In the genomic region with DNA sequence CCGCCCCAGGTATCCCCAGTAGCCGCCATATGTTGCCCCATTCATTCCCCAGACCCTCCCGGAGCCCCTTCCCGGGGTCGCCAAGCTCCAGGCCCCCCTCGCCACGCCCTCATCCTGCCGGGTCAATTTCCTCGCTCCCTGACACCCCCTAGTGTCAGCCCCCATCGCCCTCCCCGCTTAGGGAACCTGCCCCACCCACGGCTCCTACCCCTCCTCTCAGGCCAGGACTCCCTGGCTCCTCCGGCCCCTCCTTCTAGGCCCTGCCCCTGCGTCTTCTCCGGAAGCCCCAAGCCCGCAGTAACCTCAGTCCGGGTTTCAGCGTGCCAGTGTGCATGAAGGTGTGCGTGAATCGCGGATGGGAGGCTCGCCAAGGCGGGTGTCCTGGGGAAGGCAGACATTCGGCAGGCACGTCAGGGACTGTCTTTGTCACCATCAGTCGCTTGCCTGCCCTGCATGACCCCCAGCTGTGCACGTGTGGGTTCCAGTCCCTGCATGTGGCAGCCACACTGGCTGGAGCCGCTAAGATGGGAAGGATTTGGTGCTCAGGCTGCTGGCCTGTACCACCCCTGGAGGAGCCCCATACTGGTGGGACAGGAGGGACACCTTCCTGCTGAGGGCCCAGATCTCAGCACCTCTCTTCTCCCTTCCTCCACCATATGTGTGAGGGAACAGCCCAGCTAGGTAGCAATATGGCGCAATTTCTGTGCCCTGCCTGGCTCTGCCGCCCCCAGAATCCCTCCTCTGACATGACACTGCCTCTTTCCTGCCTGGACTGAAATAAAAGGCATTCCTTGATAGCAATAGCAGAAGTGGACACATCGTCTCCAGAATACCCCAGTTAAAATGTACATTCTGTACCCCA, we compare ENCODE assay signal across 1 cellular context.
TF ChIP-seq lines count a peak whose summit lies in the region.

No MANE protein-coding gene starts in this region.

TF ChIP-seq in HEK293, 187 proteins besides CTCF, POLR2A, EP300 and RAD21 (continued from another document and continues in another):
- TF ChIP-seq, protein P1, sequence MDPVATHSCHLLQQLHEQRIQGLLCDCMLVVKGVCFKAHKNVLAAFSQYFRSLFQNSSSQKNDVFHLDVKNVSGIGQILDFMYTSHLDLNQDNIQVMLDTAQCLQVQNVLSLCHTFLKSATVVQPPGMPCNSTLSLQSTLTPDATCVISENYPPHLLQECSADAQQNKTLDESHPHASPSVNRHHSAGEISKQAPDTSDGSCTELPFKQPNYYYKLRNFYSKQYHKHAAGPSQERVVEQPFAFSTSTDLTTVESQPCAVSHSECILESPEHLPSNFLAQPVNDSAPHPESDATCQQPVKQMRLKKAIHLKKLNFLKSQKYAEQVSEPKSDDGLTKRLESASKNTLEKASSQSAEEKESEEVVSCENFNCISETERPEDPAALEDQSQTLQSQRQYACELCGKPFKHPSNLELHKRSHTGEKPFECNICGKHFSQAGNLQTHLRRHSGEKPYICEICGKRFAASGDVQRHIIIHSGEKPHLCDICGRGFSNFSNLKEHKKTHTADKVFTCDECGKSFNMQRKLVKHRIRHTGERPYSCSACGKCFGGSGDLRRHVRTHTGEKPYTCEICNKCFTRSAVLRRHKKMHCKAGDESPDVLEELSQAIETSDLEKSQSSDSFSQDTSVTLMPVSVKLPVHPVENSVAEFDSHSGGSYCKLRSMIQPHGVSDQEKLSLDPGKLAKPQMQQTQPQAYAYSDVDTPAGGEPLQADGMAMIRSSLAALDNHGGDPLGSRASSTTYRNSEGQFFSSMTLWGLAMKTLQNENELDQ (tag by site-specific recombination; IDR thresholded peaks at IDR 0.05; ENCODE audit: low read depth): no peak
- TF ChIP-seq ZNF24 (tag by site-specific recombination; IDR thresholded peaks at IDR 0.05) (no peak), ZNF843 (tag by site-specific recombination; IDR thresholded peaks at IDR 0.05) (no peak), ZNF664 (tag by site-specific recombination; IDR thresholded peaks at IDR 0.05) (no peak), ZNF701 (tag by site-specific recombination; IDR thresholded peaks at IDR 0.05) (no peak), ZSCAN23 (tag by site-specific recombination; IDR thresholded peaks at IDR 0.05) (no peak), ZNF596 (tag by site-specific recombination; IDR thresholded peaks at IDR 0.05) (no peak), ZNF10 (tag by site-specific recombination; IDR thresholded peaks at IDR 0.05) (no peak), ZNF132 (tag by site-specific recombination; IDR thresholded peaks at IDR 0.05; ENCODE audit: borderline replicate concordance) (no peak), ZNF792 (tag by site-specific recombination; IDR thresholded peaks at IDR 0.05) (no peak), HOXA7 (CRISPR knock-in tag; IDR thresholded peaks at IDR 0.05; ENCODE audit: borderline replicate concordance) (no peak), TRIM28 (IDR thresholded peaks at IDR 0.05; ENCODE audit: borderline replicate concordance, low read length) (no peak), HOXC10 (CRISPR knock-in tag; IDR thresholded peaks at IDR 0.05) (no peak), WT1 (tag by site-specific recombination; IDR thresholded peaks at IDR 0.05) (no peak), ZNF157 (tag by site-specific recombination; IDR thresholded peaks at IDR 0.05) (no peak), IKZF3 (tag by site-specific recombination; IDR thresholded peaks at IDR 0.05) (no peak), ZFHX2 (tag by site-specific recombination; conservative IDR thresholded peaks at IDR 0.05) (peak; percentile 45), YY1 (tag by site-specific recombination; IDR thresholded peaks at IDR 0.05) (no peak), ZNF221 (tag by site-specific recombination; IDR thresholded peaks at IDR 0.05; ENCODE audit: borderline replicate concordance) (no peak), ZNF292 (tag by site-specific recombination; IDR thresholded peaks at IDR 0.05; ENCODE audit: borderline replicate concordance, low read depth) (no peak), ZEB2 (tag by site-specific recombination; IDR thresholded peaks at IDR 0.05) (no peak), KLF1 (tag by site-specific recombination; IDR thresholded peaks at IDR 0.05) (no peak), ZNF423 (tag by site-specific recombination; IDR thresholded peaks at IDR 0.05) (no peak), PRDM1 (tag by site-specific recombination; IDR thresholded peaks at IDR 0.05) (no peak), GFI1B (tag by site-specific recombination; IDR thresholded peaks at IDR 0.05) (no peak), KLF9 (tag by site-specific recombination; IDR thresholded peaks at IDR 0.05; ENCODE audit: low read depth) (peak; percentile 73), ZNF302 (tag by site-specific recombination; IDR thresholded peaks at IDR 0.05; ENCODE audit: low read depth) (no peak), BCL11A (tag by site-specific recombination; IDR thresholded peaks at IDR 0.05; ENCODE audit: low read depth) (no peak), GLI4 (tag by site-specific recombination; IDR thresholded peaks at IDR 0.05) (no peak), ZNF830 (tag by site-specific recombination; IDR thresholded peaks at IDR 0.05; ENCODE audit: low read depth) (no peak), ZNF629 (tag by site-specific recombination; IDR thresholded peaks at IDR 0.05) (no peak), ZNF138 (tag by site-specific recombination; IDR thresholded peaks at IDR 0.05; ENCODE audit: borderline replicate concordance) (no peak), ZNF426 (tag by site-specific recombination; IDR thresholded peaks at IDR 0.05) (no peak), ZNF391 (tag by site-specific recombination; IDR thresholded peaks at IDR 0.05; ENCODE audit: borderline replicate concordance, low read depth) (no peak), ZNF521 (tag by site-specific recombination; IDR thresholded peaks at IDR 0.05) (no peak), SP3 (tag by site-specific recombination; IDR thresholded peaks at IDR 0.05) (peak; percentile 52), ZNF366 (tag by site-specific recombination; conservative IDR thresholded peaks at IDR 0.05) (no peak), ZNF354C (tag by site-specific recombination; IDR thresholded peaks at IDR 0.05; ENCODE audit: borderline replicate concordance, low read depth) (no peak), ZNF416 (tag by site-specific recombination; IDR thresholded peaks at IDR 0.05) (no peak), ZNF341 (tag by site-specific recombination; IDR thresholded peaks at IDR 0.05; ENCODE audit: low read depth) (no peak), ZNF114 (tag by site-specific recombination; IDR thresholded peaks at IDR 0.05) (no peak)
- TF ChIP-seq, protein P2, sequence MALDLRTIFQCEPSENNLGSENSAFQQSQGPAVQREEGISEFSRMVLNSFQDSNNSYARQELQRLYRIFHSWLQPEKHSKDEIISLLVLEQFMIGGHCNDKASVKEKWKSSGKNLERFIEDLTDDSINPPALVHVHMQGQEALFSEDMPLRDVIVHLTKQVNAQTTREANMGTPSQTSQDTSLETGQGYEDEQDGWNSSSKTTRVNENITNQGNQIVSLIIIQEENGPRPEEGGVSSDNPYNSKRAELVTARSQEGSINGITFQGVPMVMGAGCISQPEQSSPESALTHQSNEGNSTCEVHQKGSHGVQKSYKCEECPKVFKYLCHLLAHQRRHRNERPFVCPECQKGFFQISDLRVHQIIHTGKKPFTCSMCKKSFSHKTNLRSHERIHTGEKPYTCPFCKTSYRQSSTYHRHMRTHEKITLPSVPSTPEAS (tag by site-specific recombination; IDR thresholded peaks at IDR 0.05): no peak
- TF ChIP-seq, protein P3, sequence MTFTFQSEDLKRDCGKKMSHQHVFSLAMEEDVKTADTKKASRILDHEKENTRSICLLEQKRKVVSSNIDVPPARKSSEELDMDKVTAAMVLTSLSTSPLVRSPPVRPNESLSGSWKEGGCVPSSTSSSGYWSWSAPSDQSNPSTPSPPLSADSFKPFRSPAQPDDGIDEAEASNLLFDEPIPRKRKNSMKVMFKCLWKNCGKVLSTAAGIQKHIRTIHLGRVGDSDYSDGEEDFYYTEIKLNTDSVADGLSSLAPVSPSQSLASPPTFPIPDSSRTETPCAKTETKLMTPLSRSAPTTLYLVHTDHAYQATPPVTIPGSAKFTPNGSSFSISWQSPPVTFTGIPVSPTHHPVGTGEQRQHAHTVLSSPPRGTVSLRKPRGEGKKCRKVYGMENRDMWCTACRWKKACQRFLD (tag by site-specific recombination; IDR thresholded peaks at IDR 0.05): no peak
- TF ChIP-seq, protein P4, sequence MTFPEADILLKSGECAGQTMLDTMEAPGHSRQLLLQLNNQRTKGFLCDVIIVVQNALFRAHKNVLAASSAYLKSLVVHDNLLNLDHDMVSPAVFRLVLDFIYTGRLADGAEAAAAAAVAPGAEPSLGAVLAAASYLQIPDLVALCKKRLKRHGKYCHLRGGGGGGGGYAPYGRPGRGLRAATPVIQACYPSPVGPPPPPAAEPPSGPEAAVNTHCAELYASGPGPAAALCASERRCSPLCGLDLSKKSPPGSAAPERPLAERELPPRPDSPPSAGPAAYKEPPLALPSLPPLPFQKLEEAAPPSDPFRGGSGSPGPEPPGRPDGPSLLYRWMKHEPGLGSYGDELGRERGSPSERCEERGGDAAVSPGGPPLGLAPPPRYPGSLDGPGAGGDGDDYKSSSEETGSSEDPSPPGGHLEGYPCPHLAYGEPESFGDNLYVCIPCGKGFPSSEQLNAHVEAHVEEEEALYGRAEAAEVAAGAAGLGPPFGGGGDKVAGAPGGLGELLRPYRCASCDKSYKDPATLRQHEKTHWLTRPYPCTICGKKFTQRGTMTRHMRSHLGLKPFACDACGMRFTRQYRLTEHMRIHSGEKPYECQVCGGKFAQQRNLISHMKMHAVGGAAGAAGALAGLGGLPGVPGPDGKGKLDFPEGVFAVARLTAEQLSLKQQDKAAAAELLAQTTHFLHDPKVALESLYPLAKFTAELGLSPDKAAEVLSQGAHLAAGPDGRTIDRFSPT (tag by site-specific recombination; IDR thresholded peaks at IDR 0.05): no peak
- TF ChIP-seq, protein P5, sequence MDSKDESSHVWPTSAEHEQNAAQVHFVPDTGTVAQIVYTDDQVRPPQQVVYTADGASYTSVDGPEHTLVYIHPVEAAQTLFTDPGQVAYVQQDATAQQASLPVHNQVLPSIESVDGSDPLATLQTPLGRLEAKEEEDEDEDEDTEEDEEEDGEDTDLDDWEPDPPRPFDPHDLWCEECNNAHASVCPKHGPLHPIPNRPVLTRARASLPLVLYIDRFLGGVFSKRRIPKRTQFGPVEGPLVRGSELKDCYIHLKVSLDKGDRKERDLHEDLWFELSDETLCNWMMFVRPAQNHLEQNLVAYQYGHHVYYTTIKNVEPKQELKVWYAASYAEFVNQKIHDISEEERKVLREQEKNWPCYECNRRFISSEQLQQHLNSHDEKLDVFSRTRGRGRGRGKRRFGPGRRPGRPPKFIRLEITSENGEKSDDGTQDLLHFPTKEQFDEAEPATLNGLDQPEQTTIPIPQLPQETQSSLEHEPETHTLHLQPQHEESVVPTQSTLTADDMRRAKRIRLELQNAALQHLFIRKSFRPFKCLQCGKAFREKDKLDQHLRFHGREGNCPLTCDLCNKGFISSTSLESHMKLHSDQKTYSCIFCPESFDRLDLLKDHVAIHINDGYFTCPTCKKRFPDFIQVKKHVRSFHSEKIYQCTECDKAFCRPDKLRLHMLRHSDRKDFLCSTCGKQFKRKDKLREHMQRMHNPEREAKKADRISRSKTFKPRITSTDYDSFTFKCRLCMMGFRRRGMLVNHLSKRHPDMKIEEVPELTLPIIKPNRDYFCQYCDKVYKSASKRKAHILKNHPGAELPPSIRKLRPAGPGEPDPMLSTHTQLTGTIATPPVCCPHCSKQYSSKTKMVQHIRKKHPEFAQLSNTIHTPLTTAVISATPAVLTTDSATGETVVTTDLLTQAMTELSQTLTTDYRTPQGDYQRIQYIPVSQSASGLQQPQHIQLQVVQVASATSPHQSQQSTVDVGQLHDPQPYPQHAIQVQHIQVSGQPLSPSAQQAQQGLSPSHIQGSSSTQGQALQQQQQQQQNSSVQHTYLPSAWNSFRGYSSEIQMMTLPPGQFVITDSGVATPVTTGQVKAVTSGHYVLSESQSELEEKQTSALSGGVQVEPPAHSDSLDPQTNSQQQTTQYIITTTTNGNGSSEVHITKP (tag by site-specific recombination; IDR thresholded peaks at IDR 0.05): no peak
- TF ChIP-seq, protein P6, sequence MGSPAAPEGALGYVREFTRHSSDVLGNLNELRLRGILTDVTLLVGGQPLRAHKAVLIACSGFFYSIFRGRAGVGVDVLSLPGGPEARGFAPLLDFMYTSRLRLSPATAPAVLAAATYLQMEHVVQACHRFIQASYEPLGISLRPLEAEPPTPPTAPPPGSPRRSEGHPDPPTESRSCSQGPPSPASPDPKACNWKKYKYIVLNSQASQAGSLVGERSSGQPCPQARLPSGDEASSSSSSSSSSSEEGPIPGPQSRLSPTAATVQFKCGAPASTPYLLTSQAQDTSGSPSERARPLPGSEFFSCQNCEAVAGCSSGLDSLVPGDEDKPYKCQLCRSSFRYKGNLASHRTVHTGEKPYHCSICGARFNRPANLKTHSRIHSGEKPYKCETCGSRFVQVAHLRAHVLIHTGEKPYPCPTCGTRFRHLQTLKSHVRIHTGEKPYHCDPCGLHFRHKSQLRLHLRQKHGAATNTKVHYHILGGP (tag by site-specific recombination; IDR thresholded peaks at IDR 0.05): no peak
- TF ChIP-seq, protein P7, sequence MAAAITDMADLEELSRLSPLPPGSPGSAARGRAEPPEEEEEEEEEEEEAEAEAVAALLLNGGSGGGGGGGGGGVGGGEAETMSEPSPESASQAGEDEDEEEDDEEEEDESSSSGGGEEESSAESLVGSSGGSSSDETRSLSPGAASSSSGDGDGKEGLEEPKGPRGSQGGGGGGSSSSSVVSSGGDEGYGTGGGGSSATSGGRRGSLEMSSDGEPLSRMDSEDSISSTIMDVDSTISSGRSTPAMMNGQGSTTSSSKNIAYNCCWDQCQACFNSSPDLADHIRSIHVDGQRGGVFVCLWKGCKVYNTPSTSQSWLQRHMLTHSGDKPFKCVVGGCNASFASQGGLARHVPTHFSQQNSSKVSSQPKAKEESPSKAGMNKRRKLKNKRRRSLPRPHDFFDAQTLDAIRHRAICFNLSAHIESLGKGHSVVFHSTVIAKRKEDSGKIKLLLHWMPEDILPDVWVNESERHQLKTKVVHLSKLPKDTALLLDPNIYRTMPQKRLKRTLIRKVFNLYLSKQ (tag by site-specific recombination; IDR thresholded peaks at IDR 0.05; ENCODE audit: borderline replicate concordance): no peak
- TF ChIP-seq, protein P8, sequence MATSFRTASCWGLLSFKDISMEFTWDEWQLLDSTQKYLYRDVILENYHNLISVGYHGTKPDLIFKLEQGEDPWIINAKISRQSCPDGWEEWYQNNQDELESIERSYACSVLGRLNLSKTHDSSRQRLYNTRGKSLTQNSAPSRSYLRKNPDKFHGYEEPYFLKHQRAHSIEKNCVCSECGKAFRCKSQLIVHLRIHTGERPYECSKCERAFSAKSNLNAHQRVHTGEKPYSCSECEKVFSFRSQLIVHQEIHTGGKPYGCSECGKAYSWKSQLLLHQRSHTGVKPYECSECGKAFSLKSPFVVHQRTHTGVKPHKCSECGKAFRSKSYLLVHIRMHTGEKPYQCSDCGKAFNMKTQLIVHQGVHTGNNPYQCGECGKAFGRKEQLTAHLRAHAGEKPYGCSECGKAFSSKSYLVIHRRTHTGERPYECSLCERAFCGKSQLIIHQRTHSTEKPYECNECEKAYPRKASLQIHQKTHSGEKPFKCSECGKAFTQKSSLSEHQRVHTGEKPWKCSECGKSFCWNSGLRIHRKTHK (tag by site-specific recombination; IDR thresholded peaks at IDR 0.05): no peak
- TF ChIP-seq, protein P9, sequence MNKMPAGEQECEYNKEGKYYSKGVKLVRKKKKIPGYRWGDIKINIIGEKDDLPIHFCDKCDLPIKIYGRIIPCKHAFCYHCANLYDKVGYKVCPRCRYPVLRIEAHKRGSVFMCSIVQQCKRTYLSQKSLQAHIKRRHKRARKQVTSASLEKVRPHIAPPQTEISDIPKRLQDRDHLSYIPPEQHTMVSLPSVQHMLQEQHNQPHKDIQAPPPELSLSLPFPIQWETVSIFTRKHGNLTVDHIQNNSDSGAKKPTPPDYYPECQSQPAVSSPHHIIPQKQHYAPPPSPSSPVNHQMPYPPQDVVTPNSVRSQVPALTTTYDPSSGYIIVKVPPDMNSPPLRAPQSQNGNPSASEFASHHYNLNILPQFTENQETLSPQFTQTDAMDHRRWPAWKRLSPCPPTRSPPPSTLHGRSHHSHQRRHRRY (tag by site-specific recombination; IDR thresholded peaks at IDR 0.05): no peak
